12 cellular contexts compared by ENCODE assay signal in genomic region chr3:146142757-146143156, GRCh38. TPM values are rescaled to one million over a fixed set of nuclear protein-coding genes. Genes with fewer than 3 reads are reported as not detected.
DNase-seq lines count a peak whose midpoint lies in the region; ATAC-seq, FAIRE-seq and TF ChIP-seq lines count a peak whose summit lies in the region.
"Had no signal": no experiment of that assay in that cellular context is flagged by ENCODE, and none has a peak within 500 bp of the region (broad histone marks: within the 10 kb centered on the region; RNA-seq: fewer than 3 reads in every experiment).

No MANE protein-coding gene starts in this region.

- H3K4me3 ChIP-seq in SK-N-MC (peak overlapping the region; percentile 73), fibroblast of the aortic adventitia (ENCODE audit: low read depth, low read length) (no peak overlapping the region), muscle layer of duodenum (ENCODE audit: low read depth in 1 of 2, low read length in 2 of 2) (no peak overlapping the region), Caco-2 (ENCODE audit: low read depth, low read length) (no peak overlapping the region)
- H3K4me3 ChIP-seq: SJCRH30 had no signal

- peak overlapping the region; percentile 43 for H3K9ac ChIP-seq in SK-N-MC (ENCODE audit: insufficient read length)

- no peaks in the 10 kb centered on the region for H3K27me3 ChIP-seq in muscle layer of duodenum (ENCODE audit: low read depth, low read length)
- no peaks in the 10 kb centered on the region for H3K27me3 ChIP-seq in Caco-2 (replicated peaks; ENCODE audit: control insufficient read depth, insufficient read depth, low read length)
- H3K27me3 ChIP-seq: SJCRH30 had no signal

- no peak for ATAC-seq in GM21526 (IDR thresholded peaks at IDR 0.05; ENCODE audit: low FRiP score, unreplicated experiment)

- CTCF ChIA-PET in Caco-2 (lab: Charles Lee): no interaction called here

- BruUV-seq in Caco-2 (replicated peaks; lab: Mats Ljungman, UMichigan): no TSS peak

- no peaks in the 10 kb centered on the region for H3K27me3 Mint-ChIP-seq in Caco-2 (ENCODE audit: insufficient read depth, unreplicated experiment)

- H3K4me1 ChIP-seq in muscle layer of duodenum (ENCODE audit: control insufficient read depth in 1 of 2, insufficient read depth in 2 of 2, low read length in 2 of 2) (peaks cover 16 to 18% of the 10 kb centered on the region in 2 donors), Caco-2 (no peaks in the 10 kb centered on the region)
- H3K4me1 ChIP-seq: SJCRH30 had no signal

- peak; percentile 28 for DNase-seq in ACHN
- DNase-seq in SK-N-MC (ENCODE audit: low read depth, low spot score): peak; percentile 92
- DNase-seq in fibroblast of the aortic adventitia (ENCODE audit: low read depth): peak; percentile 73
- no peak for DNase-seq in DMS153 (lab: John Stamatoyannopoulos, UW)
- DNase-seq in GM19239 (ENCODE audit: insufficient read length, low spot score): no peak
- no peak for DNase-seq in Caco-2
- DNase-seq: NCI-H2081, SJCRH30 had no signal

- TF ChIP-seq CTCF in fibroblast of the aortic adventitia (IDR thresholded peaks at IDR 0.05; ENCODE audit: insufficient read depth, low read length): no peak
- TF ChIP-seq CTCF in Caco-2 (IDR thresholded peaks at IDR 0.05; ENCODE audit: insufficient read depth in 1 of 2, low read depth in 1 of 2, low read length in 1 of 2, severe bottlenecking in 1 of 2, unreplicated experiment in 1 of 2): no peak

- intact Hi-C loops in Caco-2 (cut with micrococcal nuclease; ENCODE audit: unreplicated experiment): no loop called here

- H3K4me3 Mint-ChIP-seq in Caco-2 (ENCODE audit: unreplicated experiment): no peak overlapping the region
- H3K4me3 Mint-ChIP-seq: neural crest cell had no signal

- H3K36me3 ChIP-seq in SK-N-MC (ENCODE audit: insufficient read depth, low read length) (no peaks in the 10 kb centered on the region), muscle layer of duodenum (ENCODE audit: control insufficient read depth in 1 of 2, insufficient read depth in 2 of 2, low read length in 2 of 2) (no peaks in the 10 kb centered on the region), Caco-2 (ENCODE audit: control insufficient read depth, insufficient read depth, low read length) (no peaks in the 10 kb centered on the region)

- H3K9me3 ChIP-seq in SK-N-MC (ENCODE audit: low read depth, low read length) (no peaks in the 10 kb centered on the region), muscle layer of duodenum (ENCODE audit: control insufficient read depth in 1 of 2, low read length in 2 of 2) (no peaks in the 10 kb centered on the region), Caco-2 (no peaks in the 10 kb centered on the region)
- H3K9me3 ChIP-seq: SJCRH30 had no signal

- H3K9me3 Mint-ChIP-seq in Caco-2 (ENCODE audit: unreplicated experiment): no peaks in the 10 kb centered on the region
- H3K9me3 Mint-ChIP-seq: neural crest cell had no signal

- no peaks in the 10 kb centered on the region for H3K36me3 Mint-ChIP-seq in Caco-2 (ENCODE audit: insufficient read depth, unreplicated experiment)

- POLR2A ChIA-PET in Caco-2 (lab: Charles Lee): no interaction called here

- no peaks in the 10 kb centered on the region for H3K4me1 Mint-ChIP-seq in Caco-2 (ENCODE audit: low read depth, unreplicated experiment)
- H3K4me1 Mint-ChIP-seq: neural crest cell had no signal

- peak overlapping the region; percentile 93 for H3K27ac ChIP-seq in SK-N-MC
- peak overlapping the region; percentile 25 for H3K27ac ChIP-seq in muscle layer of duodenum (ENCODE audit: low read length)
- H3K27ac ChIP-seq: SJCRH30 had no signal

- no peak overlapping the region for H3K27ac Mint-ChIP-seq in Caco-2 (ENCODE audit: unreplicated experiment)

- no peak for FAIRE-seq in GM19239 (lab: Jason Lieb, UNC)
- FAIRE-seq: urothelium cell line had no signal

- in situ Hi-C loops in ACHN (cut with HindIII; ENCODE audit: low pct_ligation_motif_present, low pct_unique_long_range_greater_than_20kb, low sequenced_read_pairs): no loop called here

RNA-seq across cellular contexts. Expression of gene PLOD2, which starts 18.2 kb away (rescaled TPM):
- total RNA-seq in fibroblast of the aortic adventitia (ENCODE audit: low replicate concordance) (46.1 and 114 TPM in 2 replicates), Caco-2 (2022) (49.4 and 53.1 TPM in 2 replicates)

Comparison
In these comparisons a context has a peak if more than half of its experiments do, and no peak if none do; other contexts are left out.
1. DNase-seq: peak in ACHN (single experiment), SK-N-MC (single experiment) and fibroblast of the aortic adventitia (single experiment); none in DMS153 (single experiment), GM19239 (single experiment) and Caco-2 (0 of 2).